9 cellular contexts compared by ENCODE assay signal in the genomic region with DNA sequence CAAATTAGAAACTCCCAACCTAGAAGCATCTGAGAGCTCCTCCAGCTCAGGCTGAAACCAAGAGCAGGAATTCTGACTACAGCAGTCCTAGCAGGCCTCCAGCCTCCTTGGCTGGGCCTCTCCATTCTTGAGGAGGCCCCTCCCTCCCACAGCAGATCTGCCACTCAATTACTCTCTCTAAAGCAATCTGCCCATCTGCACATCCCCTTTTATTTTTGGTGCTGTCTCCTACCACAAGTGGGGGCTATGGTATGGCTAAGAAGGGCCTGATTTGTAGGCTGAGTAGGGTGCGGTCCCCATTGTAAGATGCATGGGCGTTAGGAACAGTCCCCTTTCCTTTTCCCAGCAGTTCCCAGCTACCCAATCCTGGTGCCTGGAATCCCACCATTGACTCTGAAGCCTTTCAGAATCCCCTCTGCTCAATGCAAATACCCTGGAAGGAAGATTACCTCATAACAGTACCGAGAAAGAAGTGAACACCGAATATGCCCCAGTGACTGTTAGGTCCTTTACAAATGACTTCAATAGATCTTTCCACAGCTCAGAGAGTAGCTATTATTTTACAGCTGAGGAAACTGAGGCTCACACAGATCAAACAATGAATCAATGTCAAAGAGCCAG. TPM values are rescaled to one million over a fixed set of nuclear protein-coding genes. Genes with fewer than 3 reads are reported as not detected.
DNase-seq lines count a peak whose midpoint lies in the region; ATAC-seq and TF ChIP-seq lines count a peak whose summit lies in the region.
"Had no signal": no experiment of that assay in that cellular context is flagged by ENCODE, and none has a peak within 500 bp of the region (broad histone marks: within the 10 kb centered on the region; RNA-seq: fewer than 3 reads in every experiment).

No MANE protein-coding gene starts in this region.

- H3K4me2 ChIP-seq in PC-3 (ENCODE audit: low read length), result no peak overlapping the region

- H3K27ac ChIP-seq in PC-3 (ENCODE audit: low read length), result no peak overlapping the region
- no peak overlapping the region for H3K27ac ChIP-seq in dorsolateral prefrontal cortex

- peaks cover 36% of the 10 kb centered on the region for H3K27me3 Mint-ChIP-seq in activated T-helper 2 cell treated with anti-CD3 and anti-CD28 coated beads, Interferon-gamma antibody, Interleukin-2, Interleukin-4, amounts not matched to agents 10 μg/mL and 5 μg/mL and 100 μg/mL, durations not matched to agents 14 hours and 24 hours and 36 hours (ENCODE audit: low read depth)

- H3K27me3 ChIP-seq in PC-3 (ENCODE audit: low read length) (no peaks in the 10 kb centered on the region), dorsolateral prefrontal cortex (peaks cover 0 to 47% (median 22%) of the 10 kb centered on the region in 45 donors)

- no peak overlapping the region for H3K27ac Mint-ChIP-seq in activated T-helper 2 cell treated with anti-CD3 and anti-CD28 coated beads, Interferon-gamma antibody, Interleukin-2, Interleukin-4, amounts not matched to agents 10 μg/mL and 5 μg/mL and 100 μg/mL, durations not matched to agents 14 hours and 24 hours and 36 hours

- peak; percentile 29; the same call in 1 of the 2 replicates for TF ChIP-seq CTCF in PC-3 (conservative IDR thresholded peaks at IDR 0.05; ENCODE audit: low read depth, low read length)
- TF ChIP-seq CTCF in dorsolateral prefrontal cortex (IDR thresholded peaks at IDR 0.05 in 54 of 56, conservative IDR thresholded peaks at IDR 0.05 in 2 of 56; ENCODE audit: low read depth in 1 of 56, partially characterized antibody in 56 of 56), result no peak

- ATAC-seq in HG03095 (IDR thresholded peaks at IDR 0.05; ENCODE audit: unreplicated experiment) (peak; percentile 71), PC-3 (no peak; the same call in 1 of the 2 replicates), left ventricle myocardium superior (no peak)

- H3K9me3 Mint-ChIP-seq in activated T-helper 2 cell treated with anti-CD3 and anti-CD28 coated beads, Interferon-gamma antibody, Interleukin-2, Interleukin-4, amounts not matched to agents 10 μg/mL and 5 μg/mL and 100 μg/mL, durations not matched to agents 14 hours and 24 hours and 36 hours, result no peaks in the 10 kb centered on the region

- no TSS peak for BruUV-seq in PC-3 (replicated peaks; lab: Mats Ljungman, UMichigan)

- H3K9me3 ChIP-seq in PC-3 (ENCODE audit: low read length), result no peaks in the 10 kb centered on the region

- H4K20me1 ChIP-seq in PC-3 (ENCODE audit: low read length), result no peaks in the 10 kb centered on the region

- no peak overlapping the region for H3K4me3 Mint-ChIP-seq in activated T-helper 2 cell treated with anti-CD3 and anti-CD28 coated beads, Interferon-gamma antibody, Interleukin-2, Interleukin-4, amounts not matched to agents 10 μg/mL and 5 μg/mL and 100 μg/mL, durations not matched to agents 14 hours and 24 hours and 36 hours (ENCODE audit: low read depth)

- DNase-seq in EH (ENCODE audit: low read depth), result peak; percentile 16
- peak; percentile 39 for DNase-seq in GM19238 (ENCODE audit: insufficient read length, low spot score)
- DNase-seq in PC-3, result no peak
- no peak for DNase-seq in activated T-helper 2 cell treated with anti-CD3 and anti-CD28 coated beads, Interferon-gamma antibody, Interleukin-2, Interleukin-4, amounts not matched to agents 10 μg/mL and 5 μg/mL and 100 μg/mL, durations not matched to agents 14 hours and 24 hours and 36 hours (ENCODE audit: low spot score)
- no peak for DNase-seq in mucosa of gallbladder (ENCODE audit: low spot score)
- DNase-seq in dorsolateral prefrontal cortex, result no peak
- no peak for DNase-seq in left ventricle myocardium superior

- H3K36me3 ChIP-seq in PC-3 (ENCODE audit: low read depth, low read length), result no peaks in the 10 kb centered on the region

- intact Hi-C loops in PC-3 (cut with micrococcal nuclease), result no loop called here
- intact Hi-C loops in activated T-helper 2 cell treated with anti-CD3 and anti-CD28 coated beads, Interferon-gamma antibody, Interleukin-2, Interleukin-4, amounts not matched to agents 10 μg/mL and 5 μg/mL and 100 μg/mL, durations not matched to agents 14 hours and 24 hours and 36 hours (cut with micrococcal nuclease), result no loop called here
- intact Hi-C loops in dorsolateral prefrontal cortex (cut with DNase I), result no loop called here
- intact Hi-C loops in left ventricle myocardium superior (cut with micrococcal nuclease), result no loop called here

- H3K4me1 ChIP-seq in PC-3 (ENCODE audit: insufficient read depth, low read length), result no peaks in the 10 kb centered on the region

- CTCF ChIA-PET in PC-3 (lab: Charles Lee), result no interaction called here

- H3K79me2 ChIP-seq in PC-3 (ENCODE audit: low read length), result no peaks in the 10 kb centered on the region

- no peaks in the 10 kb centered on the region for H3K9me2 ChIP-seq in PC-3 (replicated peaks; ENCODE audit: low read length)

- H3K36me3 Mint-ChIP-seq in activated T-helper 2 cell treated with anti-CD3 and anti-CD28 coated beads, Interferon-gamma antibody, Interleukin-2, Interleukin-4, amounts not matched to agents 10 μg/mL and 5 μg/mL and 100 μg/mL, durations not matched to agents 14 hours and 24 hours and 36 hours (ENCODE audit: low read depth), result no peaks in the 10 kb centered on the region

- no peak overlapping the region for H2AFZ ChIP-seq in PC-3 (ENCODE audit: low read length)

- H3K4me3 ChIP-seq in PC-3 (ENCODE audit: low read length) (no peak overlapping the region), dorsolateral prefrontal cortex (no peak overlapping the region)

- peaks cover 3% of the 10 kb centered on the region for H3K4me1 Mint-ChIP-seq in activated T-helper 2 cell treated with anti-CD3 and anti-CD28 coated beads, Interferon-gamma antibody, Interleukin-2, Interleukin-4, amounts not matched to agents 10 μg/mL and 5 μg/mL and 100 μg/mL, durations not matched to agents 14 hours and 24 hours and 36 hours (ENCODE audit: low read depth)

- no peak overlapping the region for H3K9ac ChIP-seq in PC-3 (ENCODE audit: low read length)

- POLR2A ChIA-PET in PC-3 (lab: Charles Lee; ENCODE audit: unreplicated experiment), result no interaction called here

- H3F3A ChIP-seq in PC-3 (ENCODE audit: low read length, unreplicated experiment), result peaks cover 3% of the 10 kb centered on the region

RNA-seq across cellular contexts. Expression of gene TTC39A, which starts 11.6 kb away (rescaled TPM):
- total RNA-seq in PC-3 (2014; rRNA removed) (11.1 and 12.3 TPM in 2 replicates), mucosa of gallbladder (62.3 TPM), dorsolateral prefrontal cortex (10 to 100 TPM in 85 of 120 experiments, 1 to 10 TPM in 35; 3.4 to 25.7 (median 12.1) TPM), left ventricle myocardium superior (18.0 TPM)
- total RNA-seq in activated T-helper 2 cell treated with anti-CD3 and anti-CD28 coated beads, Interferon-gamma antibody, Interleukin-2, Interleukin-4, amounts not matched to agents 10 μg/mL and 5 μg/mL and 100 μg/mL, durations not matched to agents 14 hours and 24 hours and 36 hours, result 0.41 and 0.44 TPM in 2 replicates
- total RNA-seq: T-helper 1 cell treated with Interleukin-12 subunit alpha and Interleukin-12 subunit beta and Interleukin-4 antibody, amounts not matched to agents 30 ng/mL and 1 ng/mL, for 36 hours had no signal

Comparison
In these comparisons a context has a peak if more than half of its experiments do, and no peak if none do; other contexts are left out.
1. DNase-seq: peak in EH (single experiment) and GM19238 (single experiment); none in PC-3 (single experiment), activated T-helper 2 cell treated with anti-CD3 and anti-CD28 coated beads, Interferon-gamma antibody, Interleukin-2, Interleukin-4, amounts not matched to agents 10 μg/mL and 5 μg/mL and 100 μg/mL, durations not matched to agents 14 hours and 24 hours and 36 hours (single experiment), mucosa of gallbladder (single experiment), dorsolateral prefrontal cortex (0 of 10) and left ventricle myocardium superior (single experiment).